Comparison of ENCODE assay signal across 2 cellular contexts in the genomic region with DNA sequence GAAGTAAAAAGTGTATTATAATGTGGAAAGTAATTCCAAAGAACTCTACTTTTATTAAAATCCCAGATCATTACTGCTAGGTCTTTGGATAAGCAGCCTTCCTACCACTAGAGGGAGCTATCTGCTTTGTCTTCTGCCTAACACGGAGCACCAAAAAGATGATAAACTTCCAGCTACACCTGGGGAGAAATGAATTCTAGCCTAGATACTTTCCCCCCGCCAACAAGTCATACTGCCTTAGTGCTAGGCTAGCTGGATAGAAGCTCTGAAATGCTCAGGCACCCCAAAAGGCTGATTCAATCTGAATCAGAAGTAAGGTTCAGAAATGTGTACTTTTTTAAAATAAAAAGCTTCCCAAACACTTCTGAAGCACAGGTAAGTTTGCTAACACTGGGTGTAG.
TF ChIP-seq lines count a peak whose summit lies in the region.

No MANE protein-coding gene starts in this region.

TF ChIP-seq in GM23338, 12 proteins besides CTCF, POLR2A, EP300 and RAD21:
- TF ChIP-seq JUNB (IDR thresholded peaks at IDR 0.05; ENCODE audit: unreplicated experiment) = no peak
- TF ChIP-seq STAT1 (IDR thresholded peaks at IDR 0.05; ENCODE audit: unreplicated experiment) = no peak
- no peak for TF ChIP-seq ZNF331 (CRISPR knock-in tag; IDR thresholded peaks at IDR 0.05; ENCODE audit: low read depth)
- no peak for TF ChIP-seq POLR2AphosphoS5 (IDR thresholded peaks at IDR 0.05; ENCODE audit: low read depth)
- TF ChIP-seq CREB1 (CRISPR knock-in tag; IDR thresholded peaks at IDR 0.05; ENCODE audit: low read depth) = no peak
- TF ChIP-seq, protein P1, sequence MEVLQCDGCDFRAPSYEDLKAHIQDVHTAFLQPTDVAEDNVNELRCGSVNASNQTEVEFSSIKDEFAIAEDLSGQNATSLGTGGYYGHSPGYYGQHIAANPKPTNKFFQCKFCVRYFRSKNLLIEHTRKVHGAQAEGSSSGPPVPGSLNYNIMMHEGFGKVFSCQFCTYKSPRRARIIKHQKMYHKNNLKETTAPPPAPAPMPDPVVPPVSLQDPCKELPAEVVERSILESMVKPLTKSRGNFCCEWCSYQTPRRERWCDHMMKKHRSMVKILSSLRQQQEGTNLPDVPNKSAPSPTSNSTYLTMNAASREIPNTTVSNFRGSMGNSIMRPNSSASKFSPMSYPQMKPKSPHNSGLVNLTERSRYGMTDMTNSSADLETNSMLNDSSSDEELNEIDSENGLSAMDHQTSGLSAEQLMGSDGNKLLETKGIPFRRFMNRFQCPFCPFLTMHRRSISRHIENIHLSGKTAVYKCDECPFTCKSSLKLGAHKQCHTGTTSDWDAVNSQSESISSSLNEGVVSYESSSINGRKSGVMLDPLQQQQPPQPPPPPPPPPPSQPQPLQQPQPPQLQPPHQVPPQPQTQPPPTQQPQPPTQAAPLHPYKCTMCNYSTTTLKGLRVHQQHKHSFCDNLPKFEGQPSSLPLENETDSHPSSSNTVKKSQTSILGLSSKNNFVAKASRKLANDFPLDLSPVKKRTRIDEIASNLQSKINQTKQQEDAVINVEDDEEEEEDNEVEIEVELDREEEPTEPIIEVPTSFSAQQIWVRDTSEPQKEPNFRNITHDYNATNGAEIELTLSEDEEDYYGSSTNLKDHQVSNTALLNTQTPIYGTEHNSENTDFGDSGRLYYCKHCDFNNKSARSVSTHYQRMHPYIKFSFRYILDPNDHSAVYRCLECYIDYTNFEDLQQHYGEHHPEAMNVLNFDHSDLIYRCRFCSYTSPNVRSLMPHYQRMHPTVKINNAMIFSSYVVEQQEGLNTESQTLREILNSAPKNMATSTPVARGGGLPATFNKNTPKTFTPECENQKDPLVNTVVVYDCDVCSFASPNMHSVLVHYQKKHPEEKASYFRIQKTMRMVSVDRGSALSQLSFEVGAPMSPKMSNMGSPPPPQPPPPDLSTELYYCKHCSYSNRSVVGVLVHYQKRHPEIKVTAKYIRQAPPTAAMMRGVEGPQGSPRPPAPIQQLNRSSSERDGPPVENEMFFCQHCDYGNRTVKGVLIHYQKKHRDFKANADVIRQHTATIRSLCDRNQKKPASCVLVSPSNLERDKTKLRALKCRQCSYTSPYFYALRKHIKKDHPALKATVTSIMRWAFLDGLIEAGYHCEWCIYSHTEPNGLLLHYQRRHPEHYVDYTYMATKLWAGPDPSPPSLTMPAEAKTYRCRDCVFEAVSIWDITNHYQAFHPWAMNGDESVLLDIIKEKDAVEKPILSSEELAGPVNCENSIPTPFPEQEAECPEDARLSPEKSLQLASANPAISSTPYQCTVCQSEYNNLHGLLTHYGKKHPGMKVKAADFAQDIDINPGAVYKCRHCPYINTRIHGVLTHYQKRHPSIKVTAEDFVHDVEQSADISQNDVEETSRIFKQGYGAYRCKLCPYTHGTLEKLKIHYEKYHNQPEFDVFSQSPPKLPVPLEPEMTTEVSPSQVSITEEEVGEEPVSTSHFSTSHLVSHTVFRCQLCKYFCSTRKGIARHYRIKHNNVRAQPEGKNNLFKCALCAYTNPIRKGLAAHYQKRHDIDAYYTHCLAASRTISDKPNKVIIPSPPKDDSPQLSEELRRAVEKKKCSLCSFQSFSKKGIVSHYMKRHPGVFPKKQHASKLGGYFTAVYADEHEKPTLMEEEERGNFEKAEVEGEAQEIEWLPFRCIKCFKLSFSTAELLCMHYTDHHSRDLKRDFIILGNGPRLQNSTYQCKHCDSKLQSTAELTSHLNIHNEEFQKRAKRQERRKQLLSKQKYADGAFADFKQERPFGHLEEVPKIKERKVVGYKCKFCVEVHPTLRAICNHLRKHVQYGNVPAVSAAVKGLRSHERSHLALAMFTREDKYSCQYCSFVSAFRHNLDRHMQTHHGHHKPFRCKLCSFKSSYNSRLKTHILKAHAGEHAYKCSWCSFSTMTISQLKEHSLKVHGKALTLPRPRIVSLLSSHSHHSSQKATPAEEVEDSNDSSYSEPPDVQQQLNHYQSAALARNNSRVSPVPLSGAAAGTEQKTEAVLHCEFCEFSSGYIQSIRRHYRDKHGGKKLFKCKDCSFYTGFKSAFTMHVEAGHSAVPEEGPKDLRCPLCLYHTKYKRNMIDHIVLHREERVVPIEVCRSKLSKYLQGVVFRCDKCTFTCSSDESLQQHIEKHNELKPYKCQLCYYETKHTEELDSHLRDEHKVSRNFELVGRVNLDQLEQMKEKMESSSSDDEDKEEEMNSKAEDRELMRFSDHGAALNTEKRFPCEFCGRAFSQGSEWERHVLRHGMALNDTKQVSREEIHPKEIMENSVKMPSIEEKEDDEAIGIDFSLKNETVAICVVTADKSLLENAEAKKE (CRISPR knock-in tag; IDR thresholded peaks at IDR 0.05) = no peak

TF ChIP-seq in endothelial cell of umbilical vein, 7 proteins besides CTCF, POLR2A, EP300 and RAD21:
- no peak for TF ChIP-seq EZH2 (IDR thresholded peaks at IDR 0.05; ENCODE audit: borderline replicate concordance, low read depth, low read length, severe bottlenecking)
- no peak for TF ChIP-seq GATA2 (IDR thresholded peaks at IDR 0.05; ENCODE audit: insufficient read depth, insufficient read length, low read depth, low read length)
- no peak for TF ChIP-seq FOS (IDR thresholded peaks at IDR 0.05; ENCODE audit: borderline replicate concordance, insufficient read depth, low read length)
- TF ChIP-seq, protein P2, sequence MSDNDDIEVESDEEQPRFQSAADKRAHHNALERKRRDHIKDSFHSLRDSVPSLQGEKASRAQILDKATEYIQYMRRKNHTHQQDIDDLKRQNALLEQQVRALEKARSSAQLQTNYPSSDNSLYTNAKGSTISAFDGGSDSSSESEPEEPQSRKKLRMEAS (IDR thresholded peaks at IDR 0.05; ENCODE audit: insufficient read depth, insufficient read length) = no peak
- TF ChIP-seq POLR2AphosphoS5 (IDR thresholded peaks at IDR 0.05; ENCODE audit: insufficient read depth, low read depth, low read length) = no peak
- TF ChIP-seq JUN (IDR thresholded peaks at IDR 0.05; ENCODE audit: borderline replicate concordance, insufficient read depth, insufficient read length, low read depth) = no peak
- no peak for TF ChIP-seq MYC (IDR thresholded peaks at IDR 0.05; ENCODE audit: low read depth, low read length)
